Comparison of ENCODE assay signal across 8 cellular contexts in genomic region chr2:62506421-62506750, GRCh38. TPM values are rescaled to one million over a fixed set of nuclear protein-coding genes. Genes with fewer than 3 reads are reported as not detected.
DNase-seq lines count a peak whose midpoint lies in the region; ATAC-seq, FAIRE-seq and TF ChIP-seq lines count a peak whose summit lies in the region.

No MANE protein-coding gene starts in this region.

- H3K4me1 ChIP-seq in left ventricle myocardium inferior (peaks cover 15% of the 10 kb centered on the region), small intestine (ENCODE audit: control insufficient read depth in 2 of 2, insufficient read depth in 1 of 2, low read depth in 1 of 2, low read length in 1 of 2) (no peaks in the 10 kb centered on the region)

- H3K27me3 ChIP-seq in left ventricle myocardium inferior (ENCODE audit: low read depth) (no peaks in the 10 kb centered on the region), small intestine (ENCODE audit: control insufficient read depth in 2 of 2, insufficient read depth in 2 of 2, low read length in 2 of 2) (no peaks in the 10 kb centered on the region)

- H3K36me3 ChIP-seq in left ventricle myocardium inferior, result no peaks in the 10 kb centered on the region
- no peaks in the 10 kb centered on the region for H3K36me3 ChIP-seq in small intestine (ENCODE audit: control insufficient read depth in 2 of 2, insufficient read depth in 2 of 2, low read length in 2 of 2)

- intact Hi-C loops in left ventricle myocardium inferior (cut with micrococcal nuclease), result no loop called here

- 0 to 3% (median 1%) methylated on average over 3 of the region's 3 CpGs for WGBS in small intestine, 3 donors

- no peaks in the 10 kb centered on the region for H3K9me3 ChIP-seq in left ventricle myocardium inferior (replicated peaks)
- no peaks in the 10 kb centered on the region for H3K9me3 ChIP-seq in small intestine (ENCODE audit: control insufficient read depth, low read depth)

- FAIRE-seq in small intestine (lab: Jason Lieb, UNC), result no peak

- H3K27ac ChIP-seq in VCaP (peak overlapping the region; percentile 95), left ventricle myocardium inferior (replicated peaks) (peak overlapping the region; percentile 92), small intestine (ENCODE audit: low read depth in 1 of 2, low read length in 1 of 2) (peak overlapping the region; percentile 52 to 87)

- DNase-seq in NCI-H510A treated with DMSO at 0.1 percent for 48 hours (lab: John Stamatoyannopoulos, UW) (peak; percentile 89), NCI-H510A (lab: John Stamatoyannopoulos, UW) (no peak), left ventricle myocardium inferior (no peak), small intestine (no peak), ureter (ENCODE audit: low spot score) (no peak)
- DNase-seq in activated CD8-positive, alpha-beta memory T cell treated with anti-CD3 and anti-CD28 coated beads, Interleukin-2, amount 50 U/mL, for 4 hours, result no peak

- ATAC-seq in HG02870 (IDR thresholded peaks at IDR 0.05; ENCODE audit: unreplicated experiment), result peak; percentile 31

- peak overlapping the region; percentile 75 for H3K4me3 ChIP-seq in left ventricle myocardium inferior
- H3K4me3 ChIP-seq in small intestine (ENCODE audit: low read depth in 1 of 2, low read length in 2 of 2), result peak overlapping the region; percentile 55 to 73

- TF ChIP-seq CTCF in VCaP (conservative IDR thresholded peaks at IDR 0.05), result no peak
- no peak for TF ChIP-seq CTCF in left ventricle myocardium inferior (IDR thresholded peaks at IDR 0.05; ENCODE audit: borderline replicate concordance)

RNA-seq across cellular contexts. Expression of gene TMEM17, which starts 0.4 kb away (rescaled TPM):
- total RNA-seq in left ventricle myocardium inferior (2.2 TPM), ureter (2.0 TPM)
- polyA plus RNA-seq in small intestine, result 1 to 10 TPM in 1 of 3 donors, not detected in 2; 1.2 TPM
